In the genomic region with DNA sequence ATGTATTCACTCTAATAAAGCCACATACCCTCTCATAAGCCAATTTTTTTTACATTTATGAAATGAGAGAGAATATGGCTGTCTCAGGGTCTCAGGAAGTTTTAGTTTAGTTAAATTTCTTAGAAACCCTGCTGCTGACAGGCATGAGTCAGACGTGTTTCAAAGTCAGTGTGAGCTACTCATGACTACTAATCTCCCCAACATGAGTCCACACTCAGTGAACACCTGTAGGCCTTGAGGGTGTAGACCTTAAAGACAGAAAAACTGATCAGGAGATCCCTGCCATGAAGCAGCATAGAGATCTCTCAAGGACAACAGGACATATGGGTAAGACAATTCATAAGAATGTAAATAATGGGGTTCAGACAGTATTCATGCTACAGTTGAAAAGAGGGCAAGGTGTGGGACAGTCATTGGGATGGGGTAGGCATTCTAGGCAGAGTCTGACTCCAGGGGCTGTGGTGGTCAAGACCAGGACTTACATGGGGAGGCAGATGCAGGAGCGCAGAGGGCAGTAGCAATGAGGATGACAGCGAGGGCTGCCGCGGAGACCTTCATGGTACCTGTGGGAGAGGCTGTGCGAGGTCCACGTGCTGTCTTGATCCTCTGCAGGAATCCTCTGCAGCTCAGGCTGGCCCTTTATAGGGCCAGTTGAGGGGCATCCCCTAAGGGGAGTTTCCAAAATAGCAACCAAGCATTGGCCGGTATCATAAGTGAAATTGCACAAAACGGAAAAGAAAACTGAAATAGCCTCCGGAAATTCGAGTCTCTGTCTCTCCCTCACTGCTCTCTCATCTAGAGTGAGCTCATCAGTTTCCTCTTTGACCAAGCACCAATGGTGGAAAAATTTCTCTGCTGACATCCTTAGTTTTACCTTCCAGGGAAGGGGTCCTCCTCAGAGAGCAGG, we compare ENCODE assay signal across 8 cellular contexts. TPM values are rescaled to one million over a fixed set of nuclear protein-coding genes. Genes with fewer than 3 reads are reported as not detected.
A peak's percentile ranks its signal among the peaks of the same experiment; 100 is the strongest.
DNase-seq lines count a peak whose midpoint lies in the region; ATAC-seq and TF ChIP-seq lines count a peak whose summit lies in the region.

CCL5 (minus strand) TSS at position 613 of the 907 bp plus-strand sequence.

- CTCF ChIA-PET in RWPE1 (lab: Yijun Ruan, JAX), result interaction anchor here (0.6 kb wide), 1 partner anchor 312 kb away, joined by 4 read pairs; no protein-coding TSS in a partner anchor

- peak within 1 kb of the TSS in 1 of 10 donors; percentile 49 for H3K4me3 ChIP-seq in heart right ventricle

- 56 to 69% methylated on average over 11 of the region's 11 CpGs for WGBS in heart right ventricle, 2 donors

- TF ChIP-seq CTCF in heart right ventricle (IDR thresholded peaks at IDR 0.05), result no peak
- TF ChIP-seq CTCF in RWPE1 (conservative IDR thresholded peaks at IDR 0.05; ENCODE audit: low read depth), result no peak

- H3K36me3 ChIP-seq in heart right ventricle, result no peaks in the 10 kb centered on the region

- H3K27ac ChIP-seq in heart right ventricle (peak within 1 kb of the TSS in 1 of 10 donors; percentile 57), RWPE1 (no peak within 1 kb of the TSS)

- H3K9me3 ChIP-seq in heart right ventricle, result no peaks in the 10 kb centered on the region

- ATAC-seq in heart right ventricle (peak in 5 of 8 donors; percentile 24 to 71 (median 38)), HG02970 (IDR thresholded peaks at IDR 0.05; ENCODE audit: low FRiP score, unreplicated experiment) (peak; percentile 88)

- POLR2A ChIA-PET in RWPE1 (lab: Yijun Ruan, JAX; ENCODE audit: low non-redundant PET), result no interaction called here

- intact Hi-C loops in heart right ventricle (cut with DNase I), result no loop called here
- intact Hi-C loops in cardiac septum (cut with DNase I), result loop anchor here (10.0 kb wide), 1 partner anchor 65 kb away; the partner anchor contains the start of gene LYZL6

- peaks cover 0 to 24% (median 0%) of the 10 kb centered on the region in 9 donors for H3K4me1 ChIP-seq in heart right ventricle

- H3K27me3 ChIP-seq in heart right ventricle, result no peaks in the 10 kb centered on the region

- no peak for DNase-seq in heart right ventricle
- no peak for DNase-seq in cardiac septum (ENCODE audit: low spot score)
- peak; percentile 28 for DNase-seq in RWPE1 (ENCODE audit: low spot score)
- DNase-seq in dermis microvascular lymphatic vessel endothelial cell (ENCODE audit: low read depth in 2 of 2), result peak; percentile 73 to 93
- no peak for DNase-seq in GDM1 (lab: John Stamatoyannopoulos, UW)
- DNase-seq in NCI-H2196 treated with DMSO at 0.1 percent for 48 hours (lab: John Stamatoyannopoulos, UW; ENCODE audit: unreplicated experiment), result no peak
- DNase-seq in glomerular visceral epithelial cell (ENCODE audit: extremely low spot score), result no peak

RNA-seq across cellular contexts. Expression of gene CCL5, which starts in this region (rescaled TPM):
- total RNA-seq in heart right ventricle (10 to 100 TPM in 1 of 10 donors, 1 to 10 TPM in 6, under 1 TPM in 3; 0.47 to 29.8 (median 1.3) TPM), cardiac septum (2.6 TPM), dermis microvascular lymphatic vessel endothelial cell (0.38 and 0.39 TPM in 2 replicates)
- 1 to 10 TPM; 1.5 to 1.8 TPM for polyA plus RNA-seq in heart right ventricle

Comparison
In these comparisons a context has a peak if more than half of its experiments do, and no peak if none do; other contexts are left out.
1. Peak in DNase-seq in dermis microvascular lymphatic vessel endothelial cell; RNA of the gene not detected or under 1 TPM.